Comparison of ENCODE assay signal across 13 cellular contexts in the genomic region with DNA sequence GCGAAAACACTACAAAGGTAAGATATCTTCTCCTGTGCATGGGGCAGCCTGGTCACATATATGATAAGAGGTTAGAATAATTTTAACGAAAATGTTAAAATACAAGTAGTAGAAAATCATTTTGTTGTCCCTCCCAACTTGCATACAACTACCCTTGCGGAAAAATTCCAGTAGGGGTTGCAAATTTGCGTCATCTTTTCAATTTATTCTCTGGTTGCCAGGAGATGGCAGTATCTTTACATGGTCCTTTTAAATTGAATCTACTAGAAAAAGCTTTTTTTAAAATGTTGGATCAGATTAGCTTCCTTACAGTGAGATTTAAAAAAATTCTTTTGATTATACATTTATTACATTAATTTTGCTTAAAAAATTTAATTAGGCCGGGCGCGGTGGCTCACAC. TPM values are rescaled to one million over a fixed set of nuclear protein-coding genes. Genes with fewer than 3 reads are reported as not detected.
A peak's percentile ranks its signal among the peaks of the same experiment; 100 is the strongest.
DNase-seq lines count a peak whose midpoint lies in the region; ATAC-seq, FAIRE-seq and TF ChIP-seq lines count a peak whose summit lies in the region.
"Had no signal": no experiment of that assay in that cellular context is flagged by ENCODE, and none has a peak within 500 bp of the region (broad histone marks: within the 10 kb centered on the region; RNA-seq: fewer than 3 reads in every experiment).

No MANE protein-coding gene starts in this region.

- TF ChIP-seq POLR2A in right lobe of liver (IDR thresholded peaks at IDR 0.05), result no peak

- no peaks in the 10 kb centered on the region for H3K27me3 ChIP-seq in right lobe of liver
- H3K27me3 ChIP-seq: ascending aorta, heart left ventricle, SJSA1 had no signal

- H3K36me3 Mint-ChIP-seq in stimulated activated effector memory CD8-positive, alpha-beta T cell treated with anti-CD3 and anti-CD28 coated beads, Interleukin-12 subunit alpha, Interleukin-12 subunit beta, amount 100 ng/mL, for 72 hours, result peaks cover 86% of the 10 kb centered on the region

- H3K4me3 ChIP-seq in astrocyte of the spinal cord (ENCODE audit: low read depth, low read length) (no peak overlapping the region), right lobe of liver (no peak overlapping the region)
- H3K4me3 ChIP-seq: ascending aorta, heart left ventricle, SJSA1 had no signal

- in situ Hi-C loops in astrocyte of the spinal cord (cut with HindIII; ENCODE audit: low sequenced_read_pairs), result no loop called here

- no peaks in the 10 kb centered on the region for H3K9me3 Mint-ChIP-seq in stimulated activated effector memory CD8-positive, alpha-beta T cell treated with anti-CD3 and anti-CD28 coated beads, Interleukin-12 subunit alpha, Interleukin-12 subunit beta, amount 100 ng/mL, for 72 hours
- H3K9me3 Mint-ChIP-seq: nephron progenitor cell had no signal

- peaks cover 0 to 59% (median 18%) of the 10 kb centered on the region in 4 donors for H3K36me3 ChIP-seq in right lobe of liver

- TF ChIP-seq CTCF in D721Med (IDR thresholded peaks at IDR 0.05; ENCODE audit: insufficient read depth, missing control alignments) (peak; percentile 39), astrocyte of the spinal cord (IDR thresholded peaks at IDR 0.05; ENCODE audit: low read depth, low read length) (peak; percentile 30), right lobe of liver (IDR thresholded peaks at IDR 0.05) (peak; percentile 26 to 48 (median 40))

- no peak for FAIRE-seq in D721Med (lab: Jason Lieb, UNC)

- ATAC-seq in right lobe of liver, result peak in 2 of 4 donors; percentile 34 to 37
- no peak for ATAC-seq in stimulated activated effector memory CD8-positive, alpha-beta T cell treated with anti-CD3 and anti-CD28 coated beads, Interleukin-12 subunit alpha, Interleukin-12 subunit beta, amount 100 ng/mL, for 72 hours
- ATAC-seq in HG03280 (IDR thresholded peaks at IDR 0.05; ENCODE audit: unreplicated experiment), result no peak
- ATAC-seq: heart left ventricle had no signal

- peaks cover 0 to 14% (median 3%) of the 10 kb centered on the region in 4 donors for H3K4me1 ChIP-seq in right lobe of liver
- H3K4me1 ChIP-seq: ascending aorta, heart left ventricle, SJSA1 had no signal

- WGBS in right lobe of liver (ENCODE audit: insufficient coverage, low coverage, low lambda C conversion rate, missing lambda C conversion rate), result 76% methylated on average over 7 of the region's 7 CpGs

- no peak overlapping the region for H3K27ac Mint-ChIP-seq in stimulated activated effector memory CD8-positive, alpha-beta T cell treated with anti-CD3 and anti-CD28 coated beads, Interleukin-12 subunit alpha, Interleukin-12 subunit beta, amount 100 ng/mL, for 72 hours
- H3K27ac Mint-ChIP-seq: nephron progenitor cell had no signal

- no peak overlapping the region for H3K27ac ChIP-seq in right lobe of liver
- H3K27ac ChIP-seq: ascending aorta, heart left ventricle, SJSA1 had no signal

- H3K4me1 Mint-ChIP-seq in stimulated activated effector memory CD8-positive, alpha-beta T cell treated with anti-CD3 and anti-CD28 coated beads, Interleukin-12 subunit alpha, Interleukin-12 subunit beta, amount 100 ng/mL, for 72 hours, result peaks cover 21% of the 10 kb centered on the region

- DNase-seq in D721Med (ENCODE audit: insufficient read length, low spot score) (no peak), LHCN-M2 (ENCODE audit: low read depth) (peak; percentile 19), astrocyte of the spinal cord (ENCODE audit: low read depth, low spot score) (peak; percentile 17), right lobe of liver (no peak), GM19240 (ENCODE audit: insufficient read length, low spot score) (no peak), NCI-H1436 treated with DMSO at 0.1 percent for 48 hours (lab: John Stamatoyannopoulos, UW) (no peak)
- no peak for DNase-seq in stimulated activated effector memory CD8-positive, alpha-beta T cell treated with anti-CD3 and anti-CD28 coated beads, Interleukin-12 subunit alpha, Interleukin-12 subunit beta, amount 100 ng/mL, for 72 hours (ENCODE audit: low spot score in 2 of 2)
- DNase-seq: heart left ventricle, NCI-H1930, nephron progenitor cell had no signal

- intact Hi-C loops in right lobe of liver (cut with DNase I), result no loop called here

- no peak overlapping the region for H3K4me3 Mint-ChIP-seq in stimulated activated effector memory CD8-positive, alpha-beta T cell treated with anti-CD3 and anti-CD28 coated beads, Interleukin-12 subunit alpha, Interleukin-12 subunit beta, amount 100 ng/mL, for 72 hours
- H3K4me3 Mint-ChIP-seq: nephron progenitor cell had no signal

- H3K9me3 ChIP-seq in right lobe of liver, result no peaks in the 10 kb centered on the region
- H3K9me3 ChIP-seq: ascending aorta, heart left ventricle, SJSA1 had no signal

RNA-seq across cellular contexts. Expression of a gene that starts 10.9 kb away (rescaled TPM):
- total RNA-seq in LHCN-M2 (2014; rRNA removed) (33.7 and 41.0 TPM in 2 replicates), right lobe of liver (10 to 100 TPM in 4 of 6 experiments, 1 to 10 TPM in 2; 7.6 to 14.6 (median 10.5) TPM)
- 12.1 TPM for polyA plus RNA-seq in LHCN-M2 (2012)

RNA-seq across cellular contexts. Expression of a gene that starts 11.2 kb away (rescaled TPM):
- total RNA-seq in LHCN-M2 (2014; rRNA removed) (57.8 and 64.5 TPM in 2 replicates), right lobe of liver (10 to 100 TPM; 37.4 to 84.3 (median 53.5) TPM)
- 62.6 TPM for polyA plus RNA-seq in LHCN-M2 (2012)

RNA-seq across cellular contexts. Expression of a gene that starts 42.4 kb away (rescaled TPM):
- total RNA-seq in LHCN-M2 (2014; rRNA removed) (8.7 and 28.5 TPM in 2 replicates), right lobe of liver (1 to 10 TPM; 1.0 to 8.3 (median 2.4) TPM)
- polyA plus RNA-seq in LHCN-M2 (2012), result 18.5 TPM

RNA-seq across cellular contexts. Expression of a gene that starts 58.0 kb away (rescaled TPM):
- total RNA-seq in LHCN-M2 (2014; rRNA removed) (not detected in 2 replicates), right lobe of liver (not detected)
- polyA plus RNA-seq in LHCN-M2 (2012), result 0.66 TPM
- total RNA-seq: ascending aorta, SJSA1 had no signal
- polyA plus RNA-seq: heart left ventricle had no signal

Comparison
In these comparisons a context has a peak if more than half of its experiments do, and no peak if none do; other contexts are left out.
1. DNase-seq: peak in LHCN-M2 (single experiment) and astrocyte of the spinal cord (single experiment); none in D721Med (single experiment), right lobe of liver (0 of 3), stimulated activated effector memory CD8-positive, alpha-beta T cell treated with anti-CD3 and anti-CD28 coated beads, Interleukin-12 subunit alpha, Interleukin-12 subunit beta, amount 100 ng/mL, for 72 hours (0 of 2), GM19240 (single experiment) and NCI-H1436 treated with DMSO at 0.1 percent for 48 hours (single experiment).
2. Peak in every context shown above with its lines, with median percentiles within 50 percentile points of each other: CTCF ChIP-seq.